ENCODE assay signal across 1 cellular context in genomic region chr7:65339257-65339656, GRCh38.
TF ChIP-seq lines count a peak whose summit lies in the region.

No MANE protein-coding gene starts in this region.

TF ChIP-seq in GM12878, 131 proteins besides CTCF, POLR2A, EP300 and RAD21 (continued from another document):
- no peak for TF ChIP-seq ELK1 (IDR thresholded peaks at IDR 0.05; ENCODE audit: low read depth, low read length)
- no peak for TF ChIP-seq IKZF1 (conservative IDR thresholded peaks at IDR 0.05)
